17 cellular contexts compared by ENCODE assay signal in genomic region chr1:194710671-194711070, GRCh38.
"Had no signal": no experiment of that assay in that cellular context is flagged by ENCODE, and none has a peak within 500 bp of the region (broad histone marks: within the 10 kb centered on the region; RNA-seq: fewer than 3 reads in every experiment).

No MANE protein-coding gene starts in this region.

- ATAC-seq: activated CD8-positive, alpha-beta T cell treated with anti-CD3 and anti-CD28 coated beads for 36 hours; activated naive CD4-positive, alpha-beta T cell treated with anti-CD3 and anti-CD28 coated beads, Interleukin-2, amount 50 U/mL, for 72 hours; activated T-cell treated with anti-CD3 and anti-CD28 coated beads, Interleukin-2, amount 50 U/mL, for 72 hours; foreskin keratinocyte; left lung; sciatic nerve; stimulated activated naive CD8-positive, alpha-beta T cell treated with anti-CD3 and anti-CD28 coated beads, Interleukin-15, Interleukin-2, amounts not matched to agents 100 U/mL and 50 U/mL, for 24 hours; WTC11 had no signal

- DNase-seq: activated CD4-positive, alpha-beta T cell treated with anti-CD3 and anti-CD28 coated beads, Interleukin-2, amount 50 U/mL, for 1 hour; activated CD8-positive, alpha-beta T cell treated with anti-CD3 and anti-CD28 coated beads for 36 hours; activated naive CD4-positive, alpha-beta T cell; activated T-cell treated with anti-CD3 and anti-CD28 coated beads, Interleukin-2, amount 50 U/mL, for 72 hours; endodermal cell; foreskin keratinocyte; kidney glomerular epithelial cell; left lung; nephron progenitor cell; stimulated activated CD4-positive, alpha-beta T cell treated with anti-CD3 and anti-CD28 coated beads, Interleukin-12 subunit alpha, Interleukin-12 subunit beta, amount 100 ng/mL, for 4 hours; stimulated activated CD4-positive, alpha-beta T cell treated with anti-CD3 and anti-CD28 coated beads, Interleukin-4, amount 100 ng/mL, for 1 hour; stimulated activated naive CD8-positive, alpha-beta T cell treated with anti-CD3 and anti-CD28 coated beads, Interleukin-15, Interleukin-2, amounts not matched to agents 100 U/mL and 50 U/mL, for 24 hours; T-helper 2 cell; trophoblast cell had no signal
